ENCODE assay signal across 16 cellular contexts in genomic region chr1:156796340-156797097, GRCh38. TPM values are rescaled to one million over a fixed set of nuclear protein-coding genes. Genes with fewer than 3 reads are reported as not detected.
DNase-seq lines count a peak whose midpoint lies in the region; ATAC-seq and TF ChIP-seq lines count a peak whose summit lies in the region.
"Had no signal": no experiment of that assay in that cellular context is flagged by ENCODE, and none has a peak within 500 bp of the region (broad histone marks: within the 10 kb centered on the region; RNA-seq: fewer than 3 reads in every experiment).

No MANE protein-coding gene starts in this region.

- no peak for ATAC-seq in activated T-cell treated with anti-CD3 and anti-CD28 coated beads, Interleukin-2, amount 50 U/mL, for 72 hours (replicated peaks in 1 of 2)
- no peak for ATAC-seq in HG03039 (IDR thresholded peaks at IDR 0.05; ENCODE audit: unreplicated experiment)

- H3K4me3 ChIP-seq in OCI-LY3 (ENCODE audit: low read length), result no peak overlapping the region
- H3K4me3 ChIP-seq: adrenal gland, MG63, pancreas, smooth muscle cell had no signal

- no peak overlapping the region for H2AFZ ChIP-seq in OCI-LY3 (ENCODE audit: low read depth, low read length)

- no peaks in the 10 kb centered on the region for H3K27me3 Mint-ChIP-seq in activated T-cell treated with anti-CD3 and anti-CD28 coated beads, Interleukin-2, amount 50 U/mL, for 72 hours (ENCODE audit: low read depth)
- no peaks in the 10 kb centered on the region for H3K27me3 Mint-ChIP-seq in activated T-cell treated with anti-CD3 and anti-CD28 coated beads, Interleukin-2, amount 50 U/mL, for 24 hours
- H3K27me3 Mint-ChIP-seq: activated CD4-positive, alpha-beta T cell treated with anti-CD3 and anti-CD28 coated beads, Interleukin-2, amount 10 ng/mL, durations not matched to agents 24 days and 14 days had no signal

- H3K36me3 Mint-ChIP-seq in activated T-cell treated with anti-CD3 and anti-CD28 coated beads, Interleukin-2, amount 50 U/mL, for 72 hours (ENCODE audit: insufficient read depth in 2 of 2), result peaks cover 12 to 28% of the 10 kb centered on the region in 2 donors
- H3K36me3 Mint-ChIP-seq in activated T-cell treated with anti-CD3 and anti-CD28 coated beads, Interleukin-2, amount 50 U/mL, for 24 hours (ENCODE audit: low read depth), result peaks cover 94% of the 10 kb centered on the region

- peaks cover 8% of the 10 kb centered on the region for H3K4me1 Mint-ChIP-seq in activated T-cell treated with anti-CD3 and anti-CD28 coated beads, Interleukin-2, amount 50 U/mL, for 72 hours (ENCODE audit: low read depth)
- H3K4me1 Mint-ChIP-seq in activated T-cell treated with anti-CD3 and anti-CD28 coated beads, Interleukin-2, amount 50 U/mL, for 24 hours (ENCODE audit: low read depth), result peaks cover 7% of the 10 kb centered on the region

- peaks cover 9% of the 10 kb centered on the region; the same call in 1 of the 2 replicates for H3K4me1 ChIP-seq in OCI-LY3 (ENCODE audit: low read length)
- H3K4me1 ChIP-seq: pancreas had no signal

- TF ChIP-seq CTCF in OCI-LY3 (IDR thresholded peaks at IDR 0.05; ENCODE audit: low read depth, low read length), result no peak

- no peak overlapping the region for H3K4me2 ChIP-seq in OCI-LY3 (ENCODE audit: low read length)
- H3K4me2 ChIP-seq: smooth muscle cell had no signal

- H3K27ac ChIP-seq in OCI-LY3 (ENCODE audit: low read length) (0 out of 2 replicates have a peak overlapping the region, but pooled peaks have one; percentile 5), temporal lobe (ENCODE audit: low read depth, low read length) (peak overlapping the region; percentile 95)
- H3K27ac ChIP-seq: pancreas had no signal

- no peak overlapping the region for H3K4me3 Mint-ChIP-seq in activated T-cell treated with anti-CD3 and anti-CD28 coated beads, Interleukin-2, amount 50 U/mL, for 72 hours
- H3K4me3 Mint-ChIP-seq in activated T-cell treated with anti-CD3 and anti-CD28 coated beads, Interleukin-2, amount 50 U/mL, for 24 hours, result no peak overlapping the region
- H3K4me3 Mint-ChIP-seq: activated CD4-positive, alpha-beta T cell treated with anti-CD3 and anti-CD28 coated beads, Interleukin-2, amount 10 ng/mL, durations not matched to agents 24 days and 14 days; CD8-positive, alpha-beta T cell had no signal

- H3K9ac ChIP-seq in OCI-LY3 (ENCODE audit: low read length), result no peak overlapping the region

- H3K27ac Mint-ChIP-seq in activated T-cell treated with anti-CD3 and anti-CD28 coated beads, Interleukin-2, amount 50 U/mL, for 72 hours, result peak overlapping the region; percentile 13
- H3K27ac Mint-ChIP-seq in activated T-cell treated with anti-CD3 and anti-CD28 coated beads, Interleukin-2, amount 50 U/mL, for 24 hours, result no peak overlapping the region
- H3K27ac Mint-ChIP-seq: activated CD4-positive, alpha-beta T cell treated with anti-CD3 and anti-CD28 coated beads, Interleukin-2, amount 10 ng/mL, durations not matched to agents 24 days and 14 days; CD8-positive, alpha-beta T cell had no signal

- H3K79me2 ChIP-seq in OCI-LY3 (ENCODE audit: low read length), result no peaks in the 10 kb centered on the region

- no peaks in the 10 kb centered on the region for H3K9me3 ChIP-seq in OCI-LY3 (ENCODE audit: insufficient read depth, low read length)
- H3K9me3 ChIP-seq: adrenal gland, MG63, pancreas had no signal

- peaks cover 74% of the 10 kb centered on the region for H3K36me3 ChIP-seq in OCI-LY3 (replicated peaks; ENCODE audit: low read depth, low read length)

- no peaks in the 10 kb centered on the region for H3K9me3 Mint-ChIP-seq in activated T-cell treated with anti-CD3 and anti-CD28 coated beads, Interleukin-2, amount 50 U/mL, for 72 hours
- no peaks in the 10 kb centered on the region for H3K9me3 Mint-ChIP-seq in activated T-cell treated with anti-CD3 and anti-CD28 coated beads, Interleukin-2, amount 50 U/mL, for 24 hours
- H3K9me3 Mint-ChIP-seq: activated CD4-positive, alpha-beta T cell treated with anti-CD3 and anti-CD28 coated beads, Interleukin-2, amount 10 ng/mL, durations not matched to agents 24 days and 14 days; CD8-positive, alpha-beta T cell had no signal

- H3K27me3 ChIP-seq in OCI-LY3 (ENCODE audit: low read depth, low read length), result no peaks in the 10 kb centered on the region
- H3K27me3 ChIP-seq: adrenal gland, MG63, pancreas had no signal

- no peak for DNase-seq in activated T-cell treated with anti-CD3 and anti-CD28 coated beads, Interleukin-2, amount 50 U/mL, for 72 hours
- no peak for DNase-seq in activated T-cell treated with anti-CD3 and anti-CD28 coated beads, Interleukin-2, amount 50 U/mL, for 24 hours
- DNase-seq in glomerular visceral epithelial cell (ENCODE audit: extremely low spot score), result peak; percentile 75
- DNase-seq in SIG-M5 (lab: John Stamatoyannopoulos, UW), result no peak
- no peak for DNase-seq in DMS53 (lab: John Stamatoyannopoulos, UW)
- DNase-seq: cortex of kidney, MG63, pancreas, Right ventricle myocardium superior had no signal

- peaks cover 9% of the 10 kb centered on the region; the same call in 1 of the 2 replicates for H4K20me1 ChIP-seq in OCI-LY3 (ENCODE audit: insufficient read depth, low read length)

RNA-seq across cellular contexts. Expression of gene SH2D2A, which starts 20.1 kb away (rescaled TPM):
- 100 to 1,000 TPM; 221 to 246 TPM for total RNA-seq in activated T-cell treated with anti-CD3 and anti-CD28 coated beads, Interleukin-2, amount 50 U/mL, for 72 hours
- total RNA-seq in temporal lobe, result 0.25 TPM

RNA-seq across cellular contexts. Expression of gene PRCC, which starts 29.2 kb away (rescaled TPM):
- 10 to 100 TPM; 67.7 to 84.4 TPM for total RNA-seq in activated T-cell treated with anti-CD3 and anti-CD28 coated beads, Interleukin-2, amount 50 U/mL, for 72 hours
- 26.3 TPM for total RNA-seq in temporal lobe

RNA-seq across cellular contexts. Expression of gene HDGF, which starts 45.0 kb away (rescaled TPM):
- total RNA-seq in activated T-cell treated with anti-CD3 and anti-CD28 coated beads, Interleukin-2, amount 50 U/mL, for 72 hours, result 100 to 1,000 TPM; 185 to 217 TPM
- 72.0 TPM for total RNA-seq in temporal lobe

RNA-seq across cellular contexts. Expression of gene MRPL24, which starts 55.6 kb away (rescaled TPM):
- total RNA-seq in activated T-cell treated with anti-CD3 and anti-CD28 coated beads, Interleukin-2, amount 50 U/mL, for 72 hours, result 10 to 100 TPM; 45.9 to 67.8 TPM
- total RNA-seq in temporal lobe, result 11.6 TPM

Comparison
In these comparisons a context has a peak if more than half of its experiments do, and no peak if none do; other contexts are left out.
1. RNA of gene SH2D2A, which starts 20.1 kb away (total RNA-seq): 221 to 246 TPM in activated T-cell treated with anti-CD3 and anti-CD28 coated beads, Interleukin-2, amount 50 U/mL, for 72 hours; 0.25 TPM in temporal lobe (single experiment); every median in the first group is over 100 times any median in the second.